In genomic region chr11:63508009-63508408, GRCh38 we compare ENCODE assay signal across 9 cellular contexts. TPM values are rescaled to one million over a fixed set of nuclear protein-coding genes. Genes with fewer than 3 reads are reported as not detected.
DNase-seq lines count a peak whose midpoint lies in the region; FAIRE-seq and TF ChIP-seq lines count a peak whose summit lies in the region.
"Had no signal": no experiment of that assay in that cellular context is flagged by ENCODE, and none has a peak within 500 bp of the region (broad histone marks: within the 10 kb centered on the region; RNA-seq: fewer than 3 reads in every experiment).

No MANE protein-coding gene starts in this region.

- H3K27me3 ChIP-seq in A673 (replicated peaks; ENCODE audit: insufficient read depth, low read depth, low read length, poor library complexity): no peaks in the 10 kb centered on the region
- H3K27me3 ChIP-seq in SK-N-SH (ENCODE audit: insufficient read depth): no peaks in the 10 kb centered on the region; the same call in 1 of the 2 replicates
- no peaks in the 10 kb centered on the region for H3K27me3 ChIP-seq in cardiac muscle cell
- no peaks in the 10 kb centered on the region for H3K27me3 ChIP-seq in stomach

- H3F3A ChIP-seq in SK-N-SH (replicated peaks; ENCODE audit: insufficient read depth): no peaks in the 10 kb centered on the region

- TF ChIP-seq EP300 in SK-N-SH (IDR thresholded peaks at IDR 0.05; ENCODE audit: borderline replicate concordance in 1 of 2, low read depth in 1 of 2, low read length in 1 of 2): no peak
- TF ChIP-seq EP300 in stomach (IDR thresholded peaks at IDR 0.05): no peak

- H3K36me3 ChIP-seq in A673 (ENCODE audit: insufficient read depth, low read length, poor library complexity, severe bottlenecking): no peaks in the 10 kb centered on the region
- no peaks in the 10 kb centered on the region for H3K36me3 ChIP-seq in SK-N-SH (replicated peaks in 1 of 2; ENCODE audit: control insufficient read depth in 1 of 2, insufficient read depth in 2 of 2, low read length in 1 of 2)
- no peaks in the 10 kb centered on the region for H3K36me3 ChIP-seq in cardiac muscle cell
- H3K36me3 ChIP-seq in stomach: no peaks in the 10 kb centered on the region

- H3K79me2 ChIP-seq in SK-N-SH (ENCODE audit: insufficient read depth): no peaks in the 10 kb centered on the region

- intact Hi-C loops in A673 (cut with micrococcal nuclease; ENCODE audit: unreplicated experiment): loop anchor here (10.0 kb wide), 1 partner anchor 63 kb away; no protein-coding TSS in a partner anchor
- intact Hi-C loops in stomach (cut with DNase I; ENCODE audit: low total_unique reads): no loop called here

- 48% methylated on average over 3 of the region's 3 CpGs for WGBS in SK-N-SH (ENCODE audit: low lambda C conversion rate)
- WGBS in stomach, 5 donors: 44 to 69% (median 65%) methylated on average over 3 of the region's 3 CpGs

- FAIRE-seq in H54 (lab: Jason Lieb, UNC): no peak
- FAIRE-seq: astrocyte had no signal

- BruUV-seq in A673 (replicated peaks; lab: Mats Ljungman, UMichigan): no TSS peak

- no peaks in the 10 kb centered on the region for H4K20me1 ChIP-seq in SK-N-SH (ENCODE audit: insufficient read depth)

- H3K4me3 ChIP-seq in A673 (ENCODE audit: low read depth, low read length, poor library complexity, severe bottlenecking) (no peak overlapping the region), SK-N-SH (ENCODE audit: low read depth in 2 of 2, low read length in 1 of 2) (no peak overlapping the region), cardiac muscle cell (no peak overlapping the region), stomach (no peak overlapping the region)

- peak; percentile 37; the same call in 1 of the 2 replicates for TF ChIP-seq RAD21 in SK-N-SH (IDR thresholded peaks at IDR 0.05; ENCODE audit: low read length)

- TF ChIP-seq POLR2A in stomach (IDR thresholded peaks at IDR 0.05) (no peak), H54 (IDR thresholded peaks at IDR 0.05; ENCODE audit: low read depth, low read length) (no peak)

- H3K9ac ChIP-seq in SK-N-SH: no peak overlapping the region

- H3K4me2 ChIP-seq in SK-N-SH: no peak overlapping the region

- peak; percentile 62 for DNase-seq in A673 (ENCODE audit: low spot score)
- peak; percentile 54 for DNase-seq in GM13976 (ENCODE audit: low spot score)
- peak; percentile 37 for DNase-seq in SK-N-SH
- DNase-seq in cardiac muscle cell (ENCODE audit: low read depth in 1 of 2, low spot score in 1 of 2): peak; percentile 61 to 65
- peak; percentile 77 for DNase-seq in stomach
- DNase-seq in activated T-cell treated with anti-CD3 and anti-CD28 coated beads, Interleukin-2, amount 50 U/mL, for 1 hour: no peak
- no peak for DNase-seq in DMS79 (lab: John Stamatoyannopoulos, UW)
- DNase-seq in H54 (ENCODE audit: insufficient read length, low spot score): no peak

- no peaks in the 10 kb centered on the region for H3K9me3 ChIP-seq in A673 (ENCODE audit: low read depth, low read length, poor library complexity, severe bottlenecking)
- no peaks in the 10 kb centered on the region for H3K9me3 ChIP-seq in SK-N-SH
- H3K9me3 ChIP-seq in cardiac muscle cell (ENCODE audit: low read depth): no peaks in the 10 kb centered on the region
- H3K9me3 ChIP-seq in stomach: no peaks in the 10 kb centered on the region

- H3K27ac ChIP-seq in A673 (ENCODE audit: low read depth, low read length, poor library complexity, severe bottlenecking) (no peak overlapping the region), SK-N-SH (ENCODE audit: low read depth in 2 of 2, low read length in 1 of 2) (no peak overlapping the region), cardiac muscle cell (no peak overlapping the region), stomach (no peak overlapping the region)

- CTCF ChIA-PET in A673 (lab: Charles Lee) (interaction anchor here (0.6 to 0.7 kb wide), 2 partner anchors 42 to 128 kb away, joined by 3 read pairs; no protein-coding TSS in a partner anchor), SK-N-SH (lab: Yijun Ruan, JAX) (interaction anchor here (0.9 to 2.4 kb wide), 4 partner anchors 13 to 134 kb away, joined by 3 to 17 read pairs (median 4); no protein-coding TSS in a partner anchor)

- in situ Hi-C loops in GM13976 (cut with MboI; ENCODE audit: low sequenced_read_pairs, unreplicated experiment): no loop called here

- no peak overlapping the region for H2AFZ ChIP-seq in SK-N-SH (ENCODE audit: low read depth)

- POLR2A ChIA-PET in A673 (lab: Charles Lee; ENCODE audit: low non-redundant PET): no interaction called here
- POLR2A ChIA-PET in SK-N-SH (lab: Yijun Ruan, JAX): no interaction called here

- TF ChIP-seq CTCF in A673 (conservative IDR thresholded peaks at IDR 0.05; ENCODE audit: low read depth, low read length) (peak; percentile 58), GM13976 (IDR thresholded peaks at IDR 0.05; ENCODE audit: borderline replicate concordance, control extremely low read depth, extremely low read depth, insufficient read depth, missing control alignments) (peak; percentile 21), SK-N-SH (IDR thresholded peaks at IDR 0.05) (peak; percentile 27), cardiac muscle cell (IDR thresholded peaks at IDR 0.05; ENCODE audit: low read depth, low read length) (peak; percentile 48), stomach (IDR thresholded peaks at IDR 0.05) (peak in 5 of 7 experiments; percentile 18 to 65 (median 37))

- H3K4me1 ChIP-seq in A673 (ENCODE audit: insufficient read depth, low read length, poor library complexity, severe bottlenecking) (no peaks in the 10 kb centered on the region), SK-N-SH (ENCODE audit: control insufficient read depth in 1 of 2, insufficient read depth in 2 of 2, low read depth in 1 of 2, low read length in 1 of 2) (peaks cover 0 to 3% of the 10 kb centered on the region in 2 experiments; a peak in 1 of 4 replicates), cardiac muscle cell (ENCODE audit: low read depth) (no peaks in the 10 kb centered on the region), stomach (peaks cover 14 to 57% (median 44%) of the 10 kb centered on the region in 4 donors)

- no peaks in the 10 kb centered on the region for H3K9me2 ChIP-seq in SK-N-SH

TF ChIP-seq in SK-N-SH, 30 proteins besides CTCF, POLR2A, EP300 and RAD21:
- 0 out of 2 replicates have a peak, but pooled peaks have one; percentile 10 for TF ChIP-seq SMC3 (IDR thresholded peaks at IDR 0.05; ENCODE audit: low read depth, low read length)
- TF ChIP-seq, protein P1, sequence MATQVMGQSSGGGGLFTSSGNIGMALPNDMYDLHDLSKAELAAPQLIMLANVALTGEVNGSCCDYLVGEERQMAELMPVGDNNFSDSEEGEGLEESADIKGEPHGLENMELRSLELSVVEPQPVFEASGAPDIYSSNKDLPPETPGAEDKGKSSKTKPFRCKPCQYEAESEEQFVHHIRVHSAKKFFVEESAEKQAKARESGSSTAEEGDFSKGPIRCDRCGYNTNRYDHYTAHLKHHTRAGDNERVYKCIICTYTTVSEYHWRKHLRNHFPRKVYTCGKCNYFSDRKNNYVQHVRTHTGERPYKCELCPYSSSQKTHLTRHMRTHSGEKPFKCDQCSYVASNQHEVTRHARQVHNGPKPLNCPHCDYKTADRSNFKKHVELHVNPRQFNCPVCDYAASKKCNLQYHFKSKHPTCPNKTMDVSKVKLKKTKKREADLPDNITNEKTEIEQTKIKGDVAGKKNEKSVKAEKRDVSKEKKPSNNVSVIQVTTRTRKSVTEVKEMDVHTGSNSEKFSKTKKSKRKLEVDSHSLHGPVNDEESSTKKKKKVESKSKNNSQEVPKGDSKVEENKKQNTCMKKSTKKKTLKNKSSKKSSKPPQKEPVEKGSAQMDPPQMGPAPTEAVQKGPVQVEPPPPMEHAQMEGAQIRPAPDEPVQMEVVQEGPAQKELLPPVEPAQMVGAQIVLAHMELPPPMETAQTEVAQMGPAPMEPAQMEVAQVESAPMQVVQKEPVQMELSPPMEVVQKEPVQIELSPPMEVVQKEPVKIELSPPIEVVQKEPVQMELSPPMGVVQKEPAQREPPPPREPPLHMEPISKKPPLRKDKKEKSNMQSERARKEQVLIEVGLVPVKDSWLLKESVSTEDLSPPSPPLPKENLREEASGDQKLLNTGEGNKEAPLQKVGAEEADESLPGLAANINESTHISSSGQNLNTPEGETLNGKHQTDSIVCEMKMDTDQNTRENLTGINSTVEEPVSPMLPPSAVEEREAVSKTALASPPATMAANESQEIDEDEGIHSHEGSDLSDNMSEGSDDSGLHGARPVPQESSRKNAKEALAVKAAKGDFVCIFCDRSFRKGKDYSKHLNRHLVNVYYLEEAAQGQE (IDR thresholded peaks at IDR 0.05; ENCODE audit: low read depth, low read length): no peak

RNA-seq across cellular contexts. Expression of gene LGALS12, which starts 2.1 kb away (rescaled TPM):
- total RNA-seq in A673 (2021) (not detected in 2 replicates), cardiac muscle cell (not detected in 2 replicates), stomach (under 1 TPM in 1 of 5 donors, not detected in 4; 0.55 TPM)
- polyA plus RNA-seq in SK-N-SH (2012; rRNA removed) (not detected in 2 replicates), cardiac muscle cell (not detected in 2 replicates), stomach (1 to 10 TPM in 1 of 3 donors, under 1 TPM in 2; 0.38 to 1.1 (median 0.44) TPM)
- not detected in 2 replicates for polyA plus RNA-seq in SK-N-SH (2012; cell fraction: cytosol; rRNA removed)
- not detected in 2 replicates for polyA plus RNA-seq in SK-N-SH (2012; cell fraction: nucleus; rRNA removed)
- total RNA-seq: astrocyte had no signal

RNA-seq across cellular contexts. Expression of gene PLAAT5, which starts 17.0 kb away (rescaled TPM):
- total RNA-seq in A673 (2021) (not detected in 2 replicates), cardiac muscle cell (0.06 TPM in 1 of 2 replicates, not detected in the other), stomach (1 to 10 TPM in 2 of 5 donors, not detected in 3; 1.8 to 2.4 TPM)
- polyA plus RNA-seq in SK-N-SH (2012; rRNA removed) (not detected in 2 replicates), cardiac muscle cell (0.90 TPM in 1 of 2 replicates, not detected in the other), stomach (1 to 10 TPM; 1.1 to 1.9 (median 1.9) TPM)
- not detected in 2 replicates for polyA plus RNA-seq in SK-N-SH (2012; cell fraction: cytosol; rRNA removed)
- not detected in 2 replicates for polyA plus RNA-seq in SK-N-SH (2012; cell fraction: nucleus; rRNA removed)

RNA-seq across cellular contexts. Expression of gene PLAAT4, which starts 28.6 kb away (rescaled TPM):
- total RNA-seq in A673 (2021) (0.97 and 1.0 TPM in 2 replicates), cardiac muscle cell (0.42 TPM in 1 of 2 replicates, not detected in the other), stomach (100 to 1,000 TPM in 1 of 5 donors, 10 to 100 TPM in 3, 1 to 10 TPM in 1; 4.0 to 121 (median 12.7) TPM)
- polyA plus RNA-seq in SK-N-SH (2012; rRNA removed) (4.6 and 5.6 TPM in 2 replicates), cardiac muscle cell (not detected in 2 replicates), stomach (100 to 1,000 TPM in 1 of 3 donors, 10 to 100 TPM in 2; 86.9 to 262 (median 98.5) TPM)
- polyA plus RNA-seq in SK-N-SH (2012; cell fraction: cytosol; rRNA removed): 4.5 and 4.9 TPM in 2 replicates
- polyA plus RNA-seq in SK-N-SH (2012; cell fraction: nucleus; rRNA removed): 1.8 and 2.1 TPM in 2 replicates

RNA-seq across cellular contexts. Expression of gene PLAAT2, which starts 55.2 kb away (rescaled TPM):
- total RNA-seq in A673 (2021) (not detected in 2 replicates), cardiac muscle cell (not detected in 2 replicates), stomach (10 to 100 TPM in 1 of 5 donors, 1 to 10 TPM in 1, not detected in 3; 1.3 to 19.5 TPM)
- polyA plus RNA-seq in SK-N-SH (2012; rRNA removed) (0.19 and 0.53 TPM in 2 replicates), cardiac muscle cell (not detected in 2 replicates), stomach (10 to 100 TPM in 1 of 3 donors, 1 to 10 TPM in 2; 6.8 to 66.7 (median 7.6) TPM)
- polyA plus RNA-seq in SK-N-SH (2012; cell fraction: cytosol; rRNA removed): 0.05 and 0.16 TPM in 2 replicates
- polyA plus RNA-seq in SK-N-SH (2012; cell fraction: nucleus; rRNA removed): 1.3 and 1.4 TPM in 2 replicates

Comparison
In these comparisons a context has a peak if more than half of its experiments do, and no peak if none do; other contexts are left out.
1. DNase-seq: peak in A673 (single experiment), GM13976 (single experiment), SK-N-SH (single experiment), cardiac muscle cell (2 of 2) and stomach (single experiment); none in activated T-cell treated with anti-CD3 and anti-CD28 coated beads, Interleukin-2, amount 50 U/mL, for 1 hour (single experiment), DMS79 (single experiment) and H54 (single experiment).
2. Peak in every context shown above with its lines, with median percentiles within 50 percentile points of each other: CTCF ChIP-seq.